Comparison of ENCODE assay signal across 17 cellular contexts in the genomic region with DNA sequence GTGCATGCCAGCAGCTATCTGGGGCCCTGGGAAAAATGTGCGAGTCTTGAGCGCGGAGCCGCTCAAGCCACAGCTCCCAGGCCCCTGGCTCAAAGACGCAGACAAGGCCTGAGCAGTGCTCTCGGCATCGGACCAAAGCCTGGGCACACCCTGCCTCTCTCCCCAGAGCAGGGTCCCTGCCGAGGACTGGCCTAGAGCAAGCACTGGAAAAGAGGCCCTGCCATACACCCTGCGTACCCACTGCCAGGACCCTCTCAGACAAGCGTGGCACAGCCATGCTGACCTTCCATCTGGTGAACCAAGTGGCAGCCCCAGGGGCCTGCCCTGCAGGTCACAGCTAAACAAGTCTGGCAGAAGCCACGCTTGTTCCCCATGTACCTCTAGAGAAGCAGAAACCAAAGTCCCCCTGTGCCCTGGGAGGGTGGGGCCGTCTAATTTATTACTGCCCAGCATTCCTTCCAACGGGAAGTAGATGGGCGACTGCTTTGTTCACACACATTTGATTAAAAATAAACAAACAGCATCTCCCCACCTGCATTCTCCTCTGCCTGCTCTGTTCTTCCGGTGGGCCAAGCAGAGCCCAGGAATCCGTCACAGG. TPM values are rescaled to one million over a fixed set of nuclear protein-coding genes. Genes with fewer than 3 reads are reported as not detected.
DNase-seq lines count a peak whose midpoint lies in the region; ATAC-seq, FAIRE-seq and TF ChIP-seq lines count a peak whose summit lies in the region.
"Had no signal": no experiment of that assay in that cellular context is flagged by ENCODE, and none has a peak within 500 bp of the region (broad histone marks: within the 10 kb centered on the region; RNA-seq: fewer than 3 reads in every experiment).

No MANE protein-coding gene starts in this region.

- RAD21 ChIA-PET in GM12878 (lab: Charles Lee; ENCODE audit: unreplicated experiment): no interaction called here

- no peak overlapping the region for H3K4me2 ChIP-seq in GM12878 (ENCODE audit: control insufficient read depth, insufficient read depth)

- H3K9me3 Mint-ChIP-seq in T-cell: no peaks in the 10 kb centered on the region
- H3K9me3 Mint-ChIP-seq: CD14-positive monocyte; CD8-positive, alpha-beta T cell had no signal

- BruUV-seq in GM12878 (replicated peaks; lab: Mats Ljungman, UMichigan): no TSS peak

- WGBS in GM12878 (ENCODE audit: insufficient coverage, insufficient replicate concordance, low lambda C conversion rate, missing lambda C conversion rate): 91% methylated on average over 16 of the region's 16 CpGs
- WGBS in transverse colon (ENCODE audit: low coverage in 1 of 2), 2 donors: 71% methylated on average over 13 of the region's 16 CpGs; no CpG with 5 or more reads in 1 of the 2 donors

- intact Hi-C loops in Right ventricle myocardium inferior (cut with DNase I) (no loop called here), left ventricle myocardium inferior (cut with micrococcal nuclease) (no loop called here), GM12878 (cut with micrococcal nuclease; ENCODE audit: unreplicated experiment) (no loop called here), transverse colon (cut with DNase I; ENCODE audit: low total_unique reads) (no loop called here)

- TF ChIP-seq RAD21 in GM12878 (IDR thresholded peaks at IDR 0.05; ENCODE audit: insufficient read depth, low read depth, low read length): no peak

- no peak overlapping the region for H3K27ac Mint-ChIP-seq in T-cell
- H3K27ac Mint-ChIP-seq: CD14-positive monocyte; CD8-positive, alpha-beta T cell had no signal

- H3K36me3 Mint-ChIP-seq in T-cell: peaks cover 6% of the 10 kb centered on the region

- POLR2A ChIA-PET in GM12878 (lab: Charles Lee) (no interaction called here), T-cell (lab: Charles Lee) (no interaction called here)

- no peak for ATAC-seq in Right ventricle myocardium inferior
- no peak for ATAC-seq in GM12878
- ATAC-seq in T-cell (replicated peaks in 1 of 4): no peak
- ATAC-seq: CD8-positive, alpha-beta T cell had no signal

- no peak overlapping the region for H3K4me3 Mint-ChIP-seq in T-cell
- H3K4me3 Mint-ChIP-seq: CD14-positive monocyte; CD8-positive, alpha-beta T cell had no signal

- no peaks in the 10 kb centered on the region for H4K20me1 ChIP-seq in GM12878 (ENCODE audit: control insufficient read depth, insufficient read depth)

- no peak overlapping the region for H2AFZ ChIP-seq in GM12878 (ENCODE audit: control insufficient read depth, low read depth, low read length)
- H2AFZ ChIP-seq: GM23248 had no signal

- TF ChIP-seq POLR2A in GM12878 (IDR thresholded peaks at IDR 0.05; ENCODE audit: low read depth, low read length) (no peak), transverse colon (IDR thresholded peaks at IDR 0.05) (no peak)

- DNase-seq in Right ventricle myocardium inferior (ENCODE audit: missing footprints) (peak; percentile 13), left ventricle myocardium inferior (no peak), GM12878 (ENCODE audit: low read depth, low spot score) (no peak), left kidney (ENCODE audit: low read depth, low spot score) (peak; percentile 14), transverse colon (peak; percentile 56), NCI-H526 (lab: John Stamatoyannopoulos, UW) (no peak), NCI-H345 (lab: John Stamatoyannopoulos, UW) (no peak), T-cell (no peak)
- DNase-seq: CD8-positive, alpha-beta T cell; COR-L47; DND-41; GM23248; H7 had no signal

- TF ChIP-seq CTCF in left ventricle myocardium inferior (IDR thresholded peaks at IDR 0.05; ENCODE audit: borderline replicate concordance) (no peak), GM12878 (IDR thresholded peaks at IDR 0.05 in 2 of 3, conservative IDR thresholded peaks at IDR 0.05 in 1 of 3; ENCODE audit: control insufficient read depth in 2 of 3, extremely low read depth in 1 of 3, insufficient read depth in 1 of 3, low read depth in 3 of 3, low read length in 3 of 3) (no peak), transverse colon (IDR thresholded peaks at IDR 0.05) (no peak)

- SMC1A ChIA-PET in GM12878 (lab: Charles Lee; ENCODE audit: uncharacterized antibody, unreplicated experiment): no interaction called here

- no peak for TF ChIP-seq EP300 in GM12878 (IDR thresholded peaks at IDR 0.05; ENCODE audit: borderline replicate concordance in 1 of 2, control insufficient read depth in 1 of 2, low read depth in 2 of 2, low read length in 2 of 2)
- no peak for TF ChIP-seq EP300 in transverse colon (IDR thresholded peaks at IDR 0.05; ENCODE audit: low read depth)

- H3K4me1 Mint-ChIP-seq in T-cell: no peaks in the 10 kb centered on the region
- H3K4me1 Mint-ChIP-seq: CD14-positive monocyte had no signal

- H3K4me1 ChIP-seq in left ventricle myocardium inferior: no peaks in the 10 kb centered on the region
- H3K4me1 ChIP-seq in GM12878 (ENCODE audit: control insufficient read depth, insufficient read depth, low read length): no peaks in the 10 kb centered on the region
- H3K4me1 ChIP-seq in transverse colon: peaks cover 0 to 46% (median 25%) of the 10 kb centered on the region in 4 donors

- no peak overlapping the region for H3K9ac ChIP-seq in GM12878 (ENCODE audit: control insufficient read depth, insufficient read depth, low read length)
- H3K9ac ChIP-seq: GM23248 had no signal

- in situ Hi-C loops in GM12878 (cut with MboI) (no loop called here), transverse colon (cut with MboI; ENCODE audit: low pct_ligation_motif_present in 1 of 4, low pct_unique_long_range_greater_than_20kb in 1 of 4, low sequenced_read_pairs in 3 of 4) (no loop called here)

- CTCF ChIA-PET in GM12878 (lab: Yijun Ruan, JAX): no interaction called here
- CTCF ChIA-PET in T-cell (lab: Charles Lee): no interaction called here

- H3K27me3 ChIP-seq in left ventricle myocardium inferior (ENCODE audit: low read depth) (no peaks in the 10 kb centered on the region), GM12878 (replicated peaks in 1 of 2; ENCODE audit: control insufficient read depth in 2 of 2, insufficient read depth in 2 of 2, low read length in 1 of 2) (no peaks in the 10 kb centered on the region), transverse colon (no peaks in the 10 kb centered on the region)

- FAIRE-seq in GM12878 (lab: Jason Lieb, UNC): no peak
- FAIRE-seq: D721Med, GM18507 had no signal

- H3K36me3 ChIP-seq in left ventricle myocardium inferior (peaks cover 75% of the 10 kb centered on the region), GM12878 (ENCODE audit: control insufficient read depth in 2 of 2, insufficient read depth in 2 of 2, low read length in 1 of 2) (peaks cover 0 to 13% of the 10 kb centered on the region in 2 experiments; a peak in 3 of 4 replicates), transverse colon (peaks cover 0 to 10% (median 0%) of the 10 kb centered on the region in 4 donors)

- H3K9me3 ChIP-seq in left ventricle myocardium inferior (replicated peaks) (no peaks in the 10 kb centered on the region), GM12878 (replicated peaks; ENCODE audit: control insufficient read depth, insufficient read depth, low read length) (no peaks in the 10 kb centered on the region), transverse colon (no peaks in the 10 kb centered on the region)

- no peak overlapping the region for H3K27ac ChIP-seq in left ventricle myocardium inferior (replicated peaks)
- no peak overlapping the region for H3K27ac ChIP-seq in GM12878 (ENCODE audit: control insufficient read depth, insufficient read depth)
- H3K27ac ChIP-seq in transverse colon: peak overlapping the region in 3 of 4 donors; percentile 47 to 82 (median 51)
- H3K27ac ChIP-seq: 22Rv1, GM23248 had no signal

- H3K79me2 ChIP-seq in GM12878 (ENCODE audit: control insufficient read depth, insufficient read depth, low read length): no peaks in the 10 kb centered on the region

- H3K4me3 ChIP-seq in left ventricle myocardium inferior (no peak overlapping the region), GM12878 (no peak overlapping the region), transverse colon (no peak overlapping the region)
- H3K4me3 ChIP-seq: GM23248 had no signal

- no peaks in the 10 kb centered on the region for H3K27me3 Mint-ChIP-seq in T-cell

TF ChIP-seq in GM12878, 131 proteins besides CTCF, POLR2A, EP300 and RAD21 (continues in another document):
- TF ChIP-seq CHD1 (IDR thresholded peaks at IDR 0.05; ENCODE audit: low read depth, low read length) (no peak), ZNF384 (IDR thresholded peaks at IDR 0.05; ENCODE audit: borderline replicate concordance, low read depth, low read length) (no peak), SREBF1 (IDR thresholded peaks at IDR 0.05; ENCODE audit: low read length) (no peak)
- TF ChIP-seq, protein P1, sequence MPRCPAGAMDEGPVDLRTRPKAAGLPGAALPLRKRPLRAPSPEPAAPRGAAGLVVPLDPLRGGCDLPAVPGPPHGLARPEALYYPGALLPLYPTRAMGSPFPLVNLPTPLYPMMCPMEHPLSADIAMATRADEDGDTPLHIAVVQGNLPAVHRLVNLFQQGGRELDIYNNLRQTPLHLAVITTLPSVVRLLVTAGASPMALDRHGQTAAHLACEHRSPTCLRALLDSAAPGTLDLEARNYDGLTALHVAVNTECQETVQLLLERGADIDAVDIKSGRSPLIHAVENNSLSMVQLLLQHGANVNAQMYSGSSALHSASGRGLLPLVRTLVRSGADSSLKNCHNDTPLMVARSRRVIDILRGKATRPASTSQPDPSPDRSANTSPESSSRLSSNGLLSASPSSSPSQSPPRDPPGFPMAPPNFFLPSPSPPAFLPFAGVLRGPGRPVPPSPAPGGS (IDR thresholded peaks at IDR 0.05; ENCODE audit: borderline replicate concordance, insufficient read depth, low read depth, low read length, poor library complexity, severe bottlenecking): peak; percentile 45

RNA-seq across cellular contexts. Expression of a gene that starts 14.0 kb away (rescaled TPM):
- total RNA-seq in Right ventricle myocardium inferior (97.4 TPM), left ventricle myocardium inferior (89.1 TPM), GM12878 (2014; rRNA removed) (104 and 122 TPM in 2 replicates), GM12878 (2014; rRNA removed; fragmentation: Illumina TruSeq; extraction: Trizol) (49.5 and 52.7 TPM in 2 replicates), GM12878 (2021) (104 and 108 TPM in 2 replicates), transverse colon (100 to 1,000 TPM; 159 to 427 (median 205) TPM), T-cell (100 to 1,000 TPM; 113 to 199 (median 193) TPM)
- total RNA-seq in GM12878 (2013; cell fraction: nucleolus; rRNA removed): 156 and 202 TPM in 2 replicates
- polyA plus RNA-seq in GM12878 (2011; ENCODE audit: low read depth): 41.4 TPM
- polyA plus RNA-seq in GM12878 (2011; rRNA removed) (69.7 and 154 TPM in 2 replicates), GM12878 (2014; fragmentation: Illumina TruSeq; extraction: Trizol) (48.8 and 84.0 TPM in 2 replicates), GM12878 (2014; fragmentation: Nextera tagmentation; extraction: Ambion mirVana) (10 to 100 TPM in 1 of 2 experiments, 1 to 10 TPM in 1; 6.0 to 14.0 TPM), GM12878 (2014; rRNA removed) (135 and 161 TPM in 2 replicates), GM12878 (2016; fragmentation: Nextera tagmentation; extraction: Ambion mirVana) (10 to 100 TPM; 88.1 to 90.5 TPM)
- polyA plus RNA-seq in GM12878 (2011; cell fraction: cytosol; rRNA removed): 148 and 164 TPM in 2 replicates
- polyA plus RNA-seq in GM12878 (2011; cell fraction: nucleus; rRNA removed): 692 and 693 TPM in 2 replicates
- 86.4 and 98.6 TPM in 2 replicates for polyA plus RNA-seq in GM12878 (2012)
- 124 and 146 TPM in 2 replicates for polyA minus RNA-seq in GM12878 (2011; rRNA and poly(A)+ RNA removed)
- polyA minus RNA-seq in GM12878 (2011; cell fraction: cytosol; rRNA and poly(A)+ RNA removed): 39.0 and 42.9 TPM in 2 replicates
- polyA minus RNA-seq in GM12878 (2011; cell fraction: nucleus; rRNA and poly(A)+ RNA removed): 76.0 and 109 TPM in 2 replicates

Comparison
In these comparisons a context has a peak if more than half of its experiments do, and no peak if none do; other contexts are left out.
1. DNase-seq: peak in Right ventricle myocardium inferior (single experiment), left kidney (single experiment) and transverse colon (single experiment); none in left ventricle myocardium inferior (single experiment), GM12878 (single experiment), NCI-H526 (0 of 2), NCI-H345 (single experiment) and T-cell (0 of 34).
2. H3K27ac ChIP-seq: peak in transverse colon (3 of 4); none in left ventricle myocardium inferior (single experiment) and GM12878 (single experiment).